Comparison of ENCODE assay signal across 15 cellular contexts in genomic region chr12:111276189-111276588, GRCh38.
"Had no signal": no experiment of that assay in that cellular context is flagged by ENCODE, and none has a peak within 500 bp of the region (broad histone marks: within the 10 kb centered on the region; RNA-seq: fewer than 3 reads in every experiment).

No MANE protein-coding gene starts in this region.

- H3K9me3 ChIP-seq: uterus had no signal

- H3K27me3 ChIP-seq: right atrium auricular region, uterus had no signal

- DNase-seq: activated CD4-positive, alpha-beta T cell treated with anti-CD3 and anti-CD28 coated beads, Interleukin-2, amount 50 U/mL, for 48 hours; activated CD4-positive, CD25-positive, alpha-beta regulatory T cell treated with anti-CD3 and anti-CD28 coated beads, Interleukin-2, amount 50 U/mL, for 72 hours; activated naive CD4-positive, alpha-beta T cell treated with Interleukin-2 at 50 U/mL for 16 hours; activated naive CD8-positive, alpha-beta T cell treated with anti-CD3 and anti-CD28 coated beads, Interleukin-2, amount 50 U/mL, for 24 hours; activated T-cell treated with anti-CD3 and anti-CD28 coated beads, Interleukin-2, amount 50 U/mL, for 72 hours; caudate nucleus; effector memory CD4-positive, alpha-beta T cell; mammary epithelial cell; naive thymus-derived CD4-positive, alpha-beta T cell; posterior cingulate gyrus; small intestine; tibial artery; uterus had no signal

- H3K36me3 ChIP-seq: right atrium auricular region, tibial artery, uterus had no signal

- H3K4me1 ChIP-seq: right atrium auricular region, tibial artery, uterus had no signal

- H3K4me3 ChIP-seq: right atrium auricular region, tibial artery, uterus had no signal

- H3K27ac ChIP-seq: epithelial cell of prostate, right atrium auricular region, tibial artery, uterus had no signal
